In the genomic region with DNA sequence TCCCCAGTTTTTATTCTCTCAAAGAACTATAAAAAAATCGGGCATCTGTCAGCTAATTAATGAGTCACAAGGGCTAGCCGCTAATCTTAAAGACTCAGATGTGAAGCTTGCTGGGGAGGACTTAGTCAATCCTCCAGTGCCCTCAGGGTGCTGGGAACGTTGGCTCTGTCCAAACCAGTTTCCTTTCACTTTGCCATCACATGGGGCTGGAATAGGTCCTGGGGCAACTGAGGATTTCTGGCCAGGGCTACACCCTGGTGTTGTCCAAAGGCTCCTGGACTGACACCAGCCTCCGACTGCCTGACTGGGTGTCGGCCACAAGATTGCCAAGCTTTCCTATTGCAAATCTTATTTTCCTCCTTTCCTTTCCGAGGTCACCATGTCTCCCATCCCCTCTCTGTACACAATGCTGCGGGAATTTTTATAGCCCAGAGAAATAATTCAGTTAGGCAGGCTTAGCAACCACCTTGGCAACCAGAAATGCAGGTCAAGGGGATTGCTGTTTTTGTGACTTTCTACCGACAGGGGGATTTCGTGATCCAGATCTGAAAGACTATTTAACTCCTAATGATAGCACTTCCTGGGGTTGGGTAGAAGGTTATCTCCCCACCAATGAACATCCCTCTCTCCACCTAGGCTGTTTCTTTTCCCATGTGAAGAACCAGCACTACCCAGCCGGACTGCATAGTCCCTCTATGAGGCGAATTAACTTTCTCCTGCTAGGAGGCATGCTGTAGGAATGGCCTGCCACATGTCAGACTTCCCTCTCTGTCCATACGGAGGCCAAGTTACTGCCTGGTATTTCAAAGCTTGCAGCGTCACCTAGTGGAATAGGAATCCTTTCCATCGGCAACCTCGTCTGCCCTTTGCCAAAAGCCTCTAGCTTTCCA, we compare ENCODE assay signal across 10 cellular contexts. TPM values are rescaled to one million over a fixed set of nuclear protein-coding genes. Genes with fewer than 3 reads are reported as not detected.
DNase-seq lines count a peak whose midpoint lies in the region; ATAC-seq and TF ChIP-seq lines count a peak whose summit lies in the region.
"Had no signal": no experiment of that assay in that cellular context is flagged by ENCODE, and none has a peak within 500 bp of the region (broad histone marks: within the 10 kb centered on the region; RNA-seq: fewer than 3 reads in every experiment).

No MANE protein-coding gene starts in this region.

- H3K4me3 ChIP-seq in A673 (ENCODE audit: low read depth, low read length, poor library complexity, severe bottlenecking): no peak overlapping the region
- peak overlapping the region; percentile 39 for H3K4me3 ChIP-seq in cardiac fibroblast (replicated peaks in 1 of 2; ENCODE audit: low read depth in 2 of 2, low read length in 2 of 2)
- peak overlapping the region; percentile 21 for H3K4me3 ChIP-seq in lower lobe of right lung

- DNase-seq in A673 (ENCODE audit: low spot score) (peak; percentile 21), LHCN-M2 (ENCODE audit: low read depth) (peak; percentile 71), cardiac fibroblast (ENCODE audit: low read depth in 2 of 2) (peak; percentile 93 to 94), lower lobe of right lung (no peak), GM20000 (ENCODE audit: low spot score) (no peak), MV-4-11 (lab: John Stamatoyannopoulos, UW) (no peak)
- DNase-seq: activated naive CD8-positive, alpha-beta T cell treated with anti-CD3 and anti-CD28 coated beads, Interleukin-2, amount 50 U/mL, for 24 hours had no signal

- no peaks in the 10 kb centered on the region for H3K4me1 ChIP-seq in A673 (ENCODE audit: insufficient read depth, low read length, poor library complexity, severe bottlenecking)
- no peaks in the 10 kb centered on the region for H3K4me1 ChIP-seq in lower lobe of right lung

- H3K27ac Mint-ChIP-seq in activated T-helper 17 cell treated with anti-CD3 and anti-CD28 coated beads, Interleukin-2, amount 50 U/mL, for 72 hours: no peak overlapping the region
- H3K27ac Mint-ChIP-seq: activated naive CD8-positive, alpha-beta T cell treated with anti-CD3 and anti-CD28 coated beads, Interleukin-2, amount 50 U/mL, for 24 hours; CD14-positive monocyte had no signal

- no TSS peak for BruUV-seq in A673 (replicated peaks; lab: Mats Ljungman, UMichigan)

- peaks cover 20% of the 10 kb centered on the region for H3K9me3 Mint-ChIP-seq in activated T-helper 17 cell treated with anti-CD3 and anti-CD28 coated beads, Interleukin-2, amount 50 U/mL, for 72 hours

- no peaks in the 10 kb centered on the region for H3K36me3 ChIP-seq in A673 (ENCODE audit: insufficient read depth, low read length, poor library complexity, severe bottlenecking)
- no peaks in the 10 kb centered on the region for H3K36me3 ChIP-seq in lower lobe of right lung

- peaks cover 7% of the 10 kb centered on the region for H3K27me3 Mint-ChIP-seq in activated T-helper 17 cell treated with anti-CD3 and anti-CD28 coated beads, Interleukin-2, amount 50 U/mL, for 72 hours
- H3K27me3 Mint-ChIP-seq: activated naive CD8-positive, alpha-beta T cell treated with anti-CD3 and anti-CD28 coated beads, Interleukin-2, amount 50 U/mL, for 24 hours had no signal

- TF ChIP-seq CTCF in A673 (conservative IDR thresholded peaks at IDR 0.05; ENCODE audit: low read depth, low read length): 0 out of 2 replicates have a peak, but pooled peaks have one; percentile 11
- peak; percentile 68 for TF ChIP-seq CTCF in cardiac fibroblast (IDR thresholded peaks at IDR 0.05; ENCODE audit: low read depth, low read length)
- TF ChIP-seq CTCF in lower lobe of right lung (IDR thresholded peaks at IDR 0.05): peak; percentile 31
- no peak for TF ChIP-seq CTCF in GM20000 (IDR thresholded peaks at IDR 0.05; ENCODE audit: extremely low read depth, missing control alignments)

- H3K27me3 ChIP-seq in A673 (replicated peaks; ENCODE audit: insufficient read depth, low read depth, low read length, poor library complexity) (no peaks in the 10 kb centered on the region), lower lobe of right lung (ENCODE audit: low read depth) (no peaks in the 10 kb centered on the region)

- no peaks in the 10 kb centered on the region for H3K36me3 Mint-ChIP-seq in activated T-helper 17 cell treated with anti-CD3 and anti-CD28 coated beads, Interleukin-2, amount 50 U/mL, for 72 hours (ENCODE audit: low read depth)
- H3K36me3 Mint-ChIP-seq: CD14-positive monocyte had no signal

- peaks cover 31% of the 10 kb centered on the region for H3K9me3 ChIP-seq in A673 (ENCODE audit: low read depth, low read length, poor library complexity, severe bottlenecking)
- H3K9me3 ChIP-seq in lower lobe of right lung: peaks cover 10% of the 10 kb centered on the region

- intact Hi-C loops in A673 (cut with micrococcal nuclease; ENCODE audit: unreplicated experiment): no loop called here
- intact Hi-C loops in lower lobe of right lung (cut with DNase I): no loop called here

- no peak overlapping the region for H3K4me3 Mint-ChIP-seq in activated T-helper 17 cell treated with anti-CD3 and anti-CD28 coated beads, Interleukin-2, amount 50 U/mL, for 72 hours
- H3K4me3 Mint-ChIP-seq: activated naive CD8-positive, alpha-beta T cell treated with anti-CD3 and anti-CD28 coated beads, Interleukin-2, amount 50 U/mL, for 24 hours; CD14-positive monocyte had no signal

- H3K27ac ChIP-seq in A673 (ENCODE audit: low read depth, low read length, poor library complexity, severe bottlenecking): no peak overlapping the region
- no peak overlapping the region for H3K27ac ChIP-seq in lower lobe of right lung

- ATAC-seq in lower lobe of right lung: peak in 1 of 2 donors; percentile 41
- no peak for ATAC-seq in activated T-helper 17 cell treated with anti-CD3 and anti-CD28 coated beads, Interleukin-2, amount 50 U/mL, for 72 hours (replicated peaks)
- ATAC-seq in activated CD4-positive, CD25-positive, alpha-beta regulatory T cell treated with anti-CD3 and anti-CD28 coated beads, Interleukin-2, amount 50 U/mL, for 24 hours: no peak
- ATAC-seq: activated naive CD8-positive, alpha-beta T cell treated with anti-CD3 and anti-CD28 coated beads, Interleukin-2, amount 50 U/mL, for 24 hours had no signal

- H3K4me1 Mint-ChIP-seq in activated T-helper 17 cell treated with anti-CD3 and anti-CD28 coated beads, Interleukin-2, amount 50 U/mL, for 72 hours: peaks cover 10% of the 10 kb centered on the region
- H3K4me1 Mint-ChIP-seq: CD14-positive monocyte had no signal

- CTCF ChIA-PET in A673 (lab: Charles Lee): interaction anchor here (0.6 kb wide), 1 partner anchor 180 kb away, joined by 3 read pairs; no protein-coding TSS in a partner anchor

- POLR2A ChIA-PET in A673 (lab: Charles Lee; ENCODE audit: low non-redundant PET): no interaction called here

RNA-seq across cellular contexts. Expression of a gene that starts 29.9 kb away (rescaled TPM):
- total RNA-seq in A673 (2021) (10.0 and 13.2 TPM in 2 replicates), LHCN-M2 (2014; rRNA removed) (7.1 and 9.6 TPM in 2 replicates), lower lobe of right lung (27.4 TPM)
- 7.5 TPM for polyA plus RNA-seq in LHCN-M2 (2012)
- total RNA-seq in activated T-helper 17 cell treated with anti-CD3 and anti-CD28 coated beads, Interleukin-2, amount 50 U/mL, for 72 hours: 10 to 100 TPM; 14.0 to 18.0 TPM

Comparison
In these comparisons a context has a peak if more than half of its experiments do, and no peak if none do; other contexts are left out.
1. DNase-seq: peak in A673 (single experiment), LHCN-M2 (single experiment) and cardiac fibroblast (2 of 2); none in lower lobe of right lung (single experiment), GM20000 (single experiment) and MV-4-11 (single experiment).